In genomic region chr15:65641723-65642475, GRCh38 we compare ENCODE assay signal across 20 cellular contexts. TPM values are rescaled to one million over a fixed set of nuclear protein-coding genes. Genes with fewer than 3 reads are reported as not detected.
DNase-seq lines count a peak whose midpoint lies in the region; TF ChIP-seq lines count a peak whose summit lies in the region.
"Had no signal": no experiment of that assay in that cellular context is flagged by ENCODE, and none has a peak within 500 bp of the region (broad histone marks: within the 10 kb centered on the region; RNA-seq: fewer than 3 reads in every experiment).

No MANE protein-coding gene starts in this region.

- no peaks in the 10 kb centered on the region for H4K20me1 ChIP-seq in DOHH2 (ENCODE audit: control insufficient read depth, insufficient read depth, low read depth, low read length)

- H3K36me3 Mint-ChIP-seq in glutamatergic neuron (ENCODE audit: unreplicated experiment) = no peaks in the 10 kb centered on the region
- H3K36me3 Mint-ChIP-seq: natural killer cell had no signal

- no peaks in the 10 kb centered on the region for H3K9me2 ChIP-seq in DOHH2 (replicated peaks; ENCODE audit: control insufficient read depth, low read length)

- H3K4me3 ChIP-seq in DOHH2 (ENCODE audit: low read length) (no peak overlapping the region), NB4 (ENCODE audit: low read depth, low read length) (no peak overlapping the region)
- H3K4me3 ChIP-seq: breast epithelium, esophagus muscularis mucosa, GM23338, lung had no signal

- H3K9me3 Mint-ChIP-seq in glutamatergic neuron (ENCODE audit: unreplicated experiment) = peaks cover 7% of the 10 kb centered on the region
- H3K9me3 Mint-ChIP-seq: activated naive CD8-positive, alpha-beta T cell treated with anti-CD3 and anti-CD28 coated beads, Interleukin-2, amount 10 ng/mL, durations not matched to agents 7 days and 5 days; dendritic cell treated with granulocyte-macrophage colony-stimulating factor and Interleukin-4, amounts not matched to agents 40 ng/mL and 50 ng/mL, for 4 days; GM23338; natural killer cell had no signal

- H3K79me2 ChIP-seq in DOHH2 (ENCODE audit: control insufficient read depth, low read length) = no peaks in the 10 kb centered on the region

- TF ChIP-seq POLR2A in NB4 (IDR thresholded peaks at IDR 0.05; ENCODE audit: extremely low read depth, insufficient read length) = no peak

- no peaks in the 10 kb centered on the region for H3K27me3 ChIP-seq in DOHH2 (ENCODE audit: control insufficient read depth, low read length)
- H3K27me3 ChIP-seq: breast epithelium, esophagus muscularis mucosa had no signal

- peak overlapping the region; percentile 68 for H3K4me3 Mint-ChIP-seq in glutamatergic neuron (ENCODE audit: unreplicated experiment)
- H3K4me3 Mint-ChIP-seq: activated naive CD8-positive, alpha-beta T cell treated with anti-CD3 and anti-CD28 coated beads, Interleukin-2, amount 10 ng/mL, durations not matched to agents 7 days and 5 days; dendritic cell treated with granulocyte-macrophage colony-stimulating factor and Interleukin-4, amounts not matched to agents 40 ng/mL and 50 ng/mL, for 4 days; GM23338; natural killer cell had no signal

- H3K27me3 Mint-ChIP-seq in glutamatergic neuron (ENCODE audit: unreplicated experiment) = peaks cover 5% of the 10 kb centered on the region
- H3K27me3 Mint-ChIP-seq: activated naive CD8-positive, alpha-beta T cell treated with anti-CD3 and anti-CD28 coated beads, Interleukin-2, amount 10 ng/mL, durations not matched to agents 7 days and 5 days; dendritic cell treated with granulocyte-macrophage colony-stimulating factor and Interleukin-4, amounts not matched to agents 40 ng/mL and 50 ng/mL, for 4 days had no signal

- peaks cover 45% of the 10 kb centered on the region for H3K4me1 ChIP-seq in DOHH2 (ENCODE audit: control insufficient read depth, low read length)
- H3K4me1 ChIP-seq: breast epithelium had no signal

- peaks cover 36% of the 10 kb centered on the region for H3K4me1 Mint-ChIP-seq in glutamatergic neuron (ENCODE audit: low read depth, unreplicated experiment)

- no peaks in the 10 kb centered on the region for H3F3A ChIP-seq in DOHH2 (ENCODE audit: control insufficient read depth, insufficient read depth)

- DNase-seq in NB4 (ENCODE audit: low read depth) (peak; percentile 25), SK-N-DZ (ENCODE audit: low spot score) (peak; percentile 80), glutamatergic neuron (peak; percentile 44), COLO829 (ENCODE audit: low spot score) (no peak), GM13977 (ENCODE audit: low spot score) (no peak), medulla oblongata (ENCODE audit: extremely low spot score) (no peak)
- DNase-seq in activated CD4-positive, CD25-positive, alpha-beta regulatory T cell (lab: John Stamatoyannopoulos, UW) = no peak
- DNase-seq: activated naive CD8-positive, alpha-beta T cell treated with anti-CD3 and anti-CD28 coated beads, Interleukin-2, amount 10 ng/mL, durations not matched to agents 7 days and 5 days; activated T-cell treated with anti-CD3 and anti-CD28 coated beads, Interleukin-2, amount 50 U/mL, for 48 hours; COR-L47; natural killer cell; NCI-H1048; stimulated activated CD4-positive, alpha-beta T cell treated with anti-CD3 and anti-CD28 coated beads, Interleukin-4, amount 100 ng/mL, for 4 hours; stimulated activated CD8-positive, alpha-beta memory T cell treated with anti-CD3 and anti-CD28 coated beads, Interleukin-4, amount 100 ng/mL, for 48 hours had no signal

- no peak overlapping the region for H3K27ac ChIP-seq in DOHH2 (ENCODE audit: low read depth, low read length)
- H3K27ac ChIP-seq: breast epithelium, esophagus muscularis mucosa had no signal

- H3K9me3 ChIP-seq in DOHH2 (ENCODE audit: control insufficient read depth, insufficient read depth, low read length) = no peaks in the 10 kb centered on the region
- H3K9me3 ChIP-seq: breast epithelium, esophagus muscularis mucosa had no signal

- peak overlapping the region; percentile 82 for H3K27ac Mint-ChIP-seq in glutamatergic neuron (ENCODE audit: unreplicated experiment)
- H3K27ac Mint-ChIP-seq: activated naive CD8-positive, alpha-beta T cell treated with anti-CD3 and anti-CD28 coated beads, Interleukin-2, amount 10 ng/mL, durations not matched to agents 7 days and 5 days; dendritic cell treated with granulocyte-macrophage colony-stimulating factor and Interleukin-4, amounts not matched to agents 40 ng/mL and 50 ng/mL, for 4 days; GM23338; natural killer cell had no signal

- in situ Hi-C loops in GM13977 (cut with MboI; ENCODE audit: low pct_unique_long_range_greater_than_20kb, low sequenced_read_pairs, unreplicated experiment) = no loop called here

- TF ChIP-seq CTCF in DOHH2 (IDR thresholded peaks at IDR 0.05; ENCODE audit: low read depth, low read length, poor library complexity, severe bottlenecking) (peak; percentile 13), NB4 (IDR thresholded peaks at IDR 0.05; ENCODE audit: low read depth, low read length) (no peak), glutamatergic neuron (IDR thresholded peaks at IDR 0.05; ENCODE audit: partially characterized antibody, unreplicated experiment) (no peak), GM13977 (IDR thresholded peaks at IDR 0.05; ENCODE audit: extremely low read depth, insufficient read depth, missing control alignments) (no peak)

- no peak overlapping the region for H3K4me2 ChIP-seq in DOHH2 (ENCODE audit: low read length)
- H3K4me2 ChIP-seq: GM23338 had no signal

- no peaks in the 10 kb centered on the region for H3K36me3 ChIP-seq in DOHH2 (ENCODE audit: control insufficient read depth, low read length)
- H3K36me3 ChIP-seq: breast epithelium, esophagus muscularis mucosa had no signal

RNA-seq across cellular contexts. Expression of gene SLC24A1, which starts 20.2 kb away (rescaled TPM):
- polyA plus RNA-seq in SK-N-DZ (2014; cell fraction: cytosol; rRNA removed) = 5.7 and 8.7 TPM in 2 replicates
- 3.2 and 4.4 TPM in 2 replicates for polyA plus RNA-seq in SK-N-DZ (2014; cell fraction: nucleus; rRNA removed)
- 4.7 TPM for total RNA-seq in glutamatergic neuron (ENCODE audit: unreplicated experiment)

RNA-seq across cellular contexts. Expression of gene INTS14, which starts 31.0 kb away (rescaled TPM):
- 60.7 and 76.1 TPM in 2 replicates for polyA plus RNA-seq in SK-N-DZ (2014; cell fraction: cytosol; rRNA removed)
- polyA plus RNA-seq in SK-N-DZ (2014; cell fraction: nucleus; rRNA removed) = 82.8 and 113 TPM in 2 replicates
- 49.5 TPM for total RNA-seq in glutamatergic neuron (ENCODE audit: unreplicated experiment)

Comparison
In these comparisons a context has a peak if more than half of its experiments do, and no peak if none do; other contexts are left out.
1. DNase-seq: peak in NB4 (single experiment), SK-N-DZ (single experiment) and glutamatergic neuron (single experiment); none in activated CD4-positive, CD25-positive, alpha-beta regulatory T cell (0 of 4), COLO829 (single experiment), GM13977 (single experiment) and medulla oblongata (single experiment).